ENCODE assay signal across 1 cellular context in the genomic region with DNA sequence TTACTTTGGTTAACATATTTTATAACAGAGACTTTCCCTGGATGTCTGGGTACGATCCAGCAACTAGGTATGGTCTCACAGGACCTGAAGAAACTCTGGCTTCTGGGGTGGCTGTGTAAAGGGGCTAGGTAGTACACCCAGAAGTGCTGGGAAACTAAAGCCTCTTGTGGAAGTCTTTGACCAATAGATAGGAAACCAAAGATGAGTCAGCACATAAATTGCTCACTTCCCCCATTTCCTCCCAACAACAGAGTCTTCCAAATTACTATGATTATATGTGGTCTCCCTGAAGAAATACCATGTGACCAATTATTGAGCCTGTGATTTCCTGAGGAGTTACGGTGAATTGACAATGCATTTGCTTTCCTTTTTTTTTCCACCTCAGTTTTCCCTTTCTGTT.
TF ChIP-seq lines count a peak whose summit lies in the region.

No MANE protein-coding gene starts in this region.

TF ChIP-seq in HepG2, 621 proteins besides CTCF, POLR2A, EP300 and RAD21:
- TF ChIP-seq ZNF878 (CRISPR knock-in tag; IDR thresholded peaks at IDR 0.05) (no peak), ZFP82 (CRISPR knock-in tag; IDR thresholded peaks at IDR 0.05; ENCODE audit: borderline replicate concordance) (no peak), MAFK (conservative IDR thresholded peaks at IDR 0.05 in 1 of 2, IDR thresholded peaks at IDR 0.05 in 1 of 2; ENCODE audit: low read length in 2 of 2) (peak; percentile 14 to 49; a peak in 2 of 4 replicates), MAFF (IDR thresholded peaks at IDR 0.05; ENCODE audit: low read depth, low read length) (peak; percentile 44; the same call in 1 of the 2 replicates), MAFG (CRISPR knock-in tag; IDR thresholded peaks at IDR 0.05) (no peak), ZNF83 (CRISPR knock-in tag; IDR thresholded peaks at IDR 0.05; ENCODE audit: borderline replicate concordance) (no peak)
